9 cellular contexts compared by ENCODE assay signal in genomic region chr13:60226507-60226906, GRCh38.
DNase-seq lines count a peak whose midpoint lies in the region; ATAC-seq, FAIRE-seq and TF ChIP-seq lines count a peak whose summit lies in the region.
"Had no signal": no experiment of that assay in that cellular context is flagged by ENCODE, and none has a peak within 500 bp of the region (broad histone marks: within the 10 kb centered on the region; RNA-seq: fewer than 3 reads in every experiment).

No MANE protein-coding gene starts in this region.

- dilution Hi-C loops in endothelial cell of umbilical vein (cut with MboI; ENCODE audit: extremely low pct_ligation_motif_present, low sequenced_read_pairs) = no loop called here

- H3K27ac Mint-ChIP-seq in activated CD4-positive, alpha-beta memory T cell treated with anti-CD3 and anti-CD28 coated beads for 36 hours = no peak overlapping the region
- H3K27ac Mint-ChIP-seq in activated CD4-positive, alpha-beta memory T cell treated with anti-CD3 and anti-CD28 coated beads, Interleukin-2, amount 10 ng/mL, durations not matched to agents 7 days and 5 days = no peak overlapping the region
- no peak overlapping the region for H3K27ac Mint-ChIP-seq in activated naive CD8-positive, alpha-beta T cell treated with anti-CD3 and anti-CD28 coated beads for 36 hours
- H3K27ac Mint-ChIP-seq: activated T-cell treated with anti-CD3 and anti-CD28 coated beads, Interleukin-2, amount 50 U/mL, for 24 hours had no signal

- H3K4me1 ChIP-seq in endothelial cell of umbilical vein (ENCODE audit: control insufficient read depth, extremely low read depth, insufficient read depth, low read length) = no peaks in the 10 kb centered on the region

- no peak for FAIRE-seq in endothelial cell of umbilical vein (lab: Jason Lieb, UNC)

- no peaks in the 10 kb centered on the region for H3K36me3 Mint-ChIP-seq in activated CD4-positive, alpha-beta memory T cell treated with anti-CD3 and anti-CD28 coated beads for 36 hours
- no peaks in the 10 kb centered on the region for H3K36me3 Mint-ChIP-seq in activated CD4-positive, alpha-beta memory T cell treated with anti-CD3 and anti-CD28 coated beads, Interleukin-2, amount 10 ng/mL, durations not matched to agents 7 days and 5 days (ENCODE audit: low read depth)
- H3K36me3 Mint-ChIP-seq in activated naive CD8-positive, alpha-beta T cell treated with anti-CD3 and anti-CD28 coated beads for 36 hours = no peaks in the 10 kb centered on the region

- no peaks in the 10 kb centered on the region for H3K9me3 Mint-ChIP-seq in activated CD4-positive, alpha-beta memory T cell treated with anti-CD3 and anti-CD28 coated beads for 36 hours
- H3K9me3 Mint-ChIP-seq in activated CD4-positive, alpha-beta memory T cell treated with anti-CD3 and anti-CD28 coated beads, Interleukin-2, amount 10 ng/mL, durations not matched to agents 7 days and 5 days = no peaks in the 10 kb centered on the region
- no peaks in the 10 kb centered on the region for H3K9me3 Mint-ChIP-seq in activated naive CD8-positive, alpha-beta T cell treated with anti-CD3 and anti-CD28 coated beads for 36 hours
- H3K9me3 Mint-ChIP-seq: activated T-cell treated with anti-CD3 and anti-CD28 coated beads, Interleukin-2, amount 50 U/mL, for 24 hours had no signal

- no TSS peak for BruUV-seq in endothelial cell of umbilical vein (replicated peaks; lab: Mats Ljungman, UMichigan)

- intact Hi-C loops in activated CD4-positive, alpha-beta memory T cell treated with anti-CD3 and anti-CD28 coated beads for 36 hours (cut with micrococcal nuclease) = no loop called here
- intact Hi-C loops in endothelial cell of umbilical vein (cut with micrococcal nuclease) = loop anchor here (1.0 kb wide), 1 partner anchor 546 kb away; no protein-coding TSS in a partner anchor

- H4K20me1 ChIP-seq in endothelial cell of umbilical vein (replicated peaks; ENCODE audit: control insufficient read depth, extremely low read depth, insufficient read depth, low read length) = no peaks in the 10 kb centered on the region

- H3K9me3 ChIP-seq in endothelial cell of umbilical vein (replicated peaks; ENCODE audit: control insufficient read depth, insufficient read depth, low read length) = no peaks in the 10 kb centered on the region

- H3K4me2 ChIP-seq in endothelial cell of umbilical vein (ENCODE audit: insufficient read depth, low read length) = no peak overlapping the region

- peaks cover 7% of the 10 kb centered on the region for H3K27me3 Mint-ChIP-seq in activated CD4-positive, alpha-beta memory T cell treated with anti-CD3 and anti-CD28 coated beads for 36 hours
- H3K27me3 Mint-ChIP-seq in activated CD4-positive, alpha-beta memory T cell treated with anti-CD3 and anti-CD28 coated beads, Interleukin-2, amount 10 ng/mL, durations not matched to agents 7 days and 5 days = peaks cover 16% of the 10 kb centered on the region
- peaks cover 14% of the 10 kb centered on the region for H3K27me3 Mint-ChIP-seq in activated naive CD8-positive, alpha-beta T cell treated with anti-CD3 and anti-CD28 coated beads for 36 hours

- H3K27me3 ChIP-seq in endothelial cell of umbilical vein (ENCODE audit: control insufficient read depth in 2 of 2, insufficient read depth in 2 of 2, low read length in 2 of 2) = peaks cover 7% of the 10 kb centered on the region in 2 experiments

- CTCF ChIA-PET in activated CD4-positive, alpha-beta memory T cell treated with anti-CD3 and anti-CD28 coated beads for 36 hours (lab: Charles Lee) = interaction anchor here (0.6 to 1.1 kb wide), 2 partner anchors 61 to 372 kb away, joined by 3 read pairs; no protein-coding TSS in a partner anchor
- CTCF ChIA-PET in activated CD4-positive, alpha-beta memory T cell treated with anti-CD3 and anti-CD28 coated beads, Interleukin-2, amount 10 ng/mL, durations not matched to agents 7 days and 5 days (lab: Charles Lee) = no interaction called here
- CTCF ChIA-PET in endothelial cell of umbilical vein (lab: Charles Lee) = interaction anchor here (0.7 to 1.6 kb wide), 7 partner anchors 11 to 546 kb away, joined by 3 to 9 read pairs (median 4); no protein-coding TSS in a partner anchor

- H3K4me3 ChIP-seq in endothelial cell of umbilical vein (replicated peaks in 1 of 3; ENCODE audit: insufficient read depth in 1 of 3, low read depth in 1 of 3, low read length in 3 of 3) = no peak overlapping the region
- H3K4me3 ChIP-seq in skeletal muscle cell (ENCODE audit: low read depth, low read length) = no peak overlapping the region

- no peak for TF ChIP-seq POLR2A in endothelial cell of umbilical vein (IDR thresholded peaks at IDR 0.05; ENCODE audit: low read depth, low read length)

- H3K4me3 Mint-ChIP-seq in activated CD4-positive, alpha-beta memory T cell treated with anti-CD3 and anti-CD28 coated beads for 36 hours = no peak overlapping the region
- no peak overlapping the region for H3K4me3 Mint-ChIP-seq in activated CD4-positive, alpha-beta memory T cell treated with anti-CD3 and anti-CD28 coated beads, Interleukin-2, amount 10 ng/mL, durations not matched to agents 7 days and 5 days
- no peak overlapping the region for H3K4me3 Mint-ChIP-seq in activated naive CD8-positive, alpha-beta T cell treated with anti-CD3 and anti-CD28 coated beads for 36 hours
- H3K4me3 Mint-ChIP-seq: activated T-cell treated with anti-CD3 and anti-CD28 coated beads, Interleukin-2, amount 50 U/mL, for 24 hours had no signal

- ATAC-seq in HG02970 (IDR thresholded peaks at IDR 0.05; ENCODE audit: low FRiP score, unreplicated experiment) = no peak

- no peak overlapping the region for H3K9ac ChIP-seq in endothelial cell of umbilical vein (replicated peaks; ENCODE audit: extremely low read depth, insufficient read depth, low read length)

- POLR2A ChIA-PET in activated CD4-positive, alpha-beta memory T cell treated with anti-CD3 and anti-CD28 coated beads for 36 hours (lab: Charles Lee) = no interaction called here
- POLR2A ChIA-PET in activated CD4-positive, alpha-beta memory T cell treated with anti-CD3 and anti-CD28 coated beads, Interleukin-2, amount 10 ng/mL, durations not matched to agents 7 days and 5 days (lab: Charles Lee) = no interaction called here
- POLR2A ChIA-PET in endothelial cell of umbilical vein (lab: Charles Lee) = no interaction called here

- no peaks in the 10 kb centered on the region for H3K9me1 ChIP-seq in endothelial cell of umbilical vein (replicated peaks; ENCODE audit: control insufficient read depth, extremely low read depth, insufficient read depth, low read length)

- DNase-seq in activated CD4-positive, alpha-beta memory T cell treated with anti-CD3 and anti-CD28 coated beads for 36 hours = peak; percentile 16
- DNase-seq in activated CD4-positive, alpha-beta memory T cell treated with anti-CD3 and anti-CD28 coated beads, Interleukin-2, amount 10 ng/mL, durations not matched to agents 7 days and 5 days = no peak
- DNase-seq in NCI-H69 (lab: John Stamatoyannopoulos, UW) (peak; percentile 93), endothelial cell of umbilical vein (ENCODE audit: low read depth, low spot score) (peak; percentile 9), skeletal muscle cell (ENCODE audit: low read depth) (peak; percentile 4), NCI-H2081 treated with DMSO at 0.1 percent for 48 hours (lab: John Stamatoyannopoulos, UW) (no peak)
- no peak for DNase-seq in activated naive CD8-positive, alpha-beta T cell treated with anti-CD3 and anti-CD28 coated beads for 36 hours
- DNase-seq: activated T-cell treated with anti-CD3 and anti-CD28 coated beads, Interleukin-2, amount 50 U/mL, for 24 hours had no signal

- TF ChIP-seq CTCF in endothelial cell of umbilical vein (IDR thresholded peaks at IDR 0.05; ENCODE audit: extremely low read depth in 1 of 2, insufficient read depth in 1 of 2, low read depth in 1 of 2, low read length in 2 of 2) = peak; percentile 10 to 32

- H2AFZ ChIP-seq in endothelial cell of umbilical vein (ENCODE audit: low read depth, low read length) = no peak overlapping the region

- H3K27ac ChIP-seq in endothelial cell of umbilical vein (ENCODE audit: insufficient read depth, low read depth, low read length) = no peak overlapping the region

- no peaks in the 10 kb centered on the region for H3K79me2 ChIP-seq in endothelial cell of umbilical vein (ENCODE audit: control insufficient read depth, insufficient read depth, low read length)

- no peaks in the 10 kb centered on the region for H3K4me1 Mint-ChIP-seq in activated CD4-positive, alpha-beta memory T cell treated with anti-CD3 and anti-CD28 coated beads for 36 hours (ENCODE audit: low read depth)
- H3K4me1 Mint-ChIP-seq in activated CD4-positive, alpha-beta memory T cell treated with anti-CD3 and anti-CD28 coated beads, Interleukin-2, amount 10 ng/mL, durations not matched to agents 7 days and 5 days = no peaks in the 10 kb centered on the region
- peaks cover 3% of the 10 kb centered on the region for H3K4me1 Mint-ChIP-seq in activated naive CD8-positive, alpha-beta T cell treated with anti-CD3 and anti-CD28 coated beads for 36 hours

- H3K36me3 ChIP-seq in endothelial cell of umbilical vein (ENCODE audit: control insufficient read depth in 2 of 2, extremely low read depth in 1 of 2, insufficient read depth in 2 of 2, low read length in 2 of 2) = no peaks in the 10 kb centered on the region

TF ChIP-seq in endothelial cell of umbilical vein, 7 proteins besides CTCF, POLR2A, EP300 and RAD21:
- TF ChIP-seq JUN (IDR thresholded peaks at IDR 0.05; ENCODE audit: borderline replicate concordance, insufficient read depth, insufficient read length, low read depth) (no peak), GATA2 (IDR thresholded peaks at IDR 0.05; ENCODE audit: insufficient read depth, insufficient read length, low read depth, low read length) (no peak), MYC (IDR thresholded peaks at IDR 0.05; ENCODE audit: low read depth, low read length) (no peak), MAX (IDR thresholded peaks at IDR 0.05; ENCODE audit: insufficient read depth, insufficient read length) (no peak), POLR2AphosphoS5 (IDR thresholded peaks at IDR 0.05; ENCODE audit: insufficient read depth, low read depth, low read length) (no peak), FOS (IDR thresholded peaks at IDR 0.05; ENCODE audit: borderline replicate concordance, insufficient read depth, low read length) (no peak), EZH2 (IDR thresholded peaks at IDR 0.05; ENCODE audit: borderline replicate concordance, low read depth, low read length, severe bottlenecking) (no peak)

Comparison
In these comparisons a context has a peak if more than half of its experiments do, and no peak if none do; other contexts are left out.
1. DNase-seq: peak in activated CD4-positive, alpha-beta memory T cell treated with anti-CD3 and anti-CD28 coated beads for 36 hours (single experiment), NCI-H69 (single experiment), endothelial cell of umbilical vein (single experiment) and skeletal muscle cell (single experiment); none in activated CD4-positive, alpha-beta memory T cell treated with anti-CD3 and anti-CD28 coated beads, Interleukin-2, amount 10 ng/mL, durations not matched to agents 7 days and 5 days (single experiment), NCI-H2081 treated with DMSO at 0.1 percent for 48 hours (single experiment) and activated naive CD8-positive, alpha-beta T cell treated with anti-CD3 and anti-CD28 coated beads for 36 hours (single experiment).